ENCODE assay signal across 9 cellular contexts in genomic region chr2:200408428-200409311, GRCh38.
DNase-seq lines count a peak whose midpoint lies in the region; ATAC-seq and TF ChIP-seq lines count a peak whose summit lies in the region.
"Had no signal": no experiment of that assay in that cellular context is flagged by ENCODE, and none has a peak within 500 bp of the region (broad histone marks: within the 10 kb centered on the region; RNA-seq: fewer than 3 reads in every experiment).

No MANE protein-coding gene starts in this region.

- H3T11ph ChIP-seq in H9 (ENCODE audit: low read length): no peak overlapping the region

- no peaks in the 10 kb centered on the region for H3K9me3 Mint-ChIP-seq in H9

- peak overlapping the region in 2 of 3 experiments; percentile 10 to 68; a peak in 4 of 7 replicates for H3K27ac Mint-ChIP-seq in H9

- H3K27ac ChIP-seq in H9 (ENCODE audit: insufficient read length, low read depth, low read length) (no peak overlapping the region), duodenal mucosa (ENCODE audit: low read depth, low read length) (no peak overlapping the region), prostate gland (no peak overlapping the region)
- H3K27ac ChIP-seq: parathyroid adenoma had no signal

- H3K23me2 ChIP-seq in H9 (ENCODE audit: insufficient read length, low read depth, low read length, poor library complexity, severe bottlenecking): no peaks in the 10 kb centered on the region

- no CpG with 5 or more reads among the region's 19 CpGs for WGBS in H9 (ENCODE audit: extremely low coverage, insufficient read length, low lambda C conversion rate)
- WGBS in prostate gland: 67% methylated on average over 19 of the region's 19 CpGs

- H3K18ac ChIP-seq in H9 (ENCODE audit: insufficient read length, low read depth, low read length): no peak overlapping the region

- H4K91ac ChIP-seq in H9 (ENCODE audit: insufficient read length, low read depth, low read length): no peak overlapping the region

- H3K27me3 ChIP-seq in H9 (ENCODE audit: insufficient read depth, low read length) (no peaks in the 10 kb centered on the region), duodenal mucosa (ENCODE audit: control insufficient read depth in 1 of 2, insufficient read depth in 2 of 2, low read length in 2 of 2) (no peaks in the 10 kb centered on the region), prostate gland (replicated peaks; ENCODE audit: insufficient read depth) (no peaks in the 10 kb centered on the region)

- TF ChIP-seq CTCF in H9 (conservative IDR thresholded peaks at IDR 0.05) (no peak), prostate gland (IDR thresholded peaks at IDR 0.05) (no peak)

- DNase-seq in H9 (no peak), NOMO-1 (lab: John Stamatoyannopoulos, UW; ENCODE audit: unreplicated experiment in 2 of 2) (peak; percentile 22 to 44), sciatic nerve (ENCODE audit: low spot score) (no peak), hippocampal formation (lab: John Stamatoyannopoulos, UW) (no peak), GDM1 (lab: John Stamatoyannopoulos, UW) (no peak), prostate gland (ENCODE audit: low spot score) (no peak)

- peaks cover 11 to 14% (median 13%) of the 10 kb centered on the region in 3 experiments; a peak in 6 of 7 replicates for H3K36me3 Mint-ChIP-seq in H9 (ENCODE audit: insufficient read depth in 1 of 3, low read depth in 3 of 3)

- H3K23ac ChIP-seq in H9 (ENCODE audit: insufficient read length, low read depth, low read length): no peak overlapping the region

- peaks cover 9% of the 10 kb centered on the region; the same call in 1 of the 2 replicates for H3K79me2 ChIP-seq in H9 (ENCODE audit: insufficient read depth, low read length)
- H3K79me2 ChIP-seq: parathyroid adenoma had no signal

- H4K8ac ChIP-seq in H9 (replicated peaks; ENCODE audit: insufficient read length, low read depth, low read length): no peak overlapping the region

- no peak overlapping the region for H2BK120ac ChIP-seq in H9 (ENCODE audit: low read depth, low read length, poor library complexity, severe bottlenecking)

- no peak overlapping the region for H2BK5ac ChIP-seq in H9 (ENCODE audit: insufficient read length, low read length)

- peaks cover 20 to 28% of the 10 kb centered on the region in 2 experiments for H3K4me1 Mint-ChIP-seq in H9

- no peaks in the 10 kb centered on the region for H3K27me3 Mint-ChIP-seq in H9 (ENCODE audit: low read depth)

- H3K56ac ChIP-seq in H9 (ENCODE audit: insufficient read length, low read depth, low read length): no peak overlapping the region

- H2AFZ ChIP-seq in H9 (ENCODE audit: low read length): no peak overlapping the region
- H2AFZ ChIP-seq: parathyroid adenoma had no signal

- H3K36me3 ChIP-seq in duodenal mucosa (ENCODE audit: control insufficient read depth in 1 of 2, insufficient read depth in 2 of 2, low read length in 2 of 2): peaks cover 0 to 3% of the 10 kb centered on the region in 2 donors
- no peaks in the 10 kb centered on the region for H3K36me3 ChIP-seq in prostate gland

- H3K4ac ChIP-seq in H9 (ENCODE audit: low read depth, low read length): no peak overlapping the region

- peak; percentile 42 for ATAC-seq in sciatic nerve
- no peak for ATAC-seq in GM21367 (IDR thresholded peaks at IDR 0.05; ENCODE audit: unreplicated experiment)

- intact Hi-C loops in sciatic nerve (cut with DNase I) (no loop called here), prostate gland (cut with DNase I) (no loop called here)

- H2BK12ac ChIP-seq in H9 (ENCODE audit: insufficient read length, low read depth, low read length): no peak overlapping the region

- no peak overlapping the region for H4K5ac ChIP-seq in H9 (ENCODE audit: insufficient read length, low read depth, low read length)

- TF ChIP-seq POLR2A in prostate gland (IDR thresholded peaks at IDR 0.05): no peak

- peaks cover 6% of the 10 kb centered on the region for H3K79me1 ChIP-seq in H9 (ENCODE audit: insufficient read depth, low read depth, low read length, poor library complexity, severe bottlenecking)

- no peak overlapping the region for H3K9ac ChIP-seq in H9 (ENCODE audit: extremely low read depth, insufficient read length, low read length)
- no peak overlapping the region for H3K9ac ChIP-seq in duodenal mucosa (ENCODE audit: low read depth in 1 of 2, low read length in 2 of 2)
- H3K9ac ChIP-seq: parathyroid adenoma had no signal

- no peaks in the 10 kb centered on the region for H4K20me1 ChIP-seq in H9 (ENCODE audit: control insufficient read depth, insufficient read depth, insufficient read length)

- H3K4me3 Mint-ChIP-seq in H9: no peak overlapping the region

- H3K9me3 ChIP-seq in H9 (ENCODE audit: control insufficient read depth, low read depth, low read length): no peaks in the 10 kb centered on the region
- H3K9me3 ChIP-seq in duodenal mucosa (ENCODE audit: control insufficient read depth in 1 of 2, low read length in 2 of 2): no peaks in the 10 kb centered on the region
- H3K9me3 ChIP-seq in prostate gland: no peaks in the 10 kb centered on the region

- no peak overlapping the region for H2BK20ac ChIP-seq in H9 (ENCODE audit: low read depth, low read length, poor library complexity, severe bottlenecking)

- H3K4me3 ChIP-seq in duodenal mucosa (ENCODE audit: low read depth in 1 of 2, low read length in 2 of 2) (peak overlapping the region; percentile 5 to 44), prostate gland (no peak overlapping the region)

- H3K14ac ChIP-seq in H9 (ENCODE audit: insufficient read depth, low read length): no peak overlapping the region

- no peak overlapping the region for H2BK15ac ChIP-seq in H9 (ENCODE audit: low read depth, low read length)

- H3K4me1 ChIP-seq in H9 (ENCODE audit: insufficient read depth, low read length) (peaks cover 9% of the 10 kb centered on the region; the same call in 1 of the 2 replicates), duodenal mucosa (ENCODE audit: control insufficient read depth in 1 of 2, insufficient read depth in 2 of 2, low read length in 2 of 2) (peaks cover 43 to 70% of the 10 kb centered on the region in 2 donors), prostate gland (replicated peaks) (no peaks in the 10 kb centered on the region)

- no peak overlapping the region for H2AK5ac ChIP-seq in H9 (ENCODE audit: insufficient read length, low read length)

- H3K4me2 ChIP-seq in H9 (ENCODE audit: insufficient read depth, insufficient read length, low read length): no peak overlapping the region

Comparison
In these comparisons a context has a peak if more than half of its experiments do, and no peak if none do; other contexts are left out.
1. DNase-seq: peak in NOMO-1 (2 of 2); none in H9 (single experiment), sciatic nerve (single experiment), hippocampal formation (0 of 2), GDM1 (single experiment) and prostate gland (single experiment).
2. H3K4me3 ChIP-seq: peak in duodenal mucosa (2 of 2); none in prostate gland (0 of 2).